Comparison of ENCODE assay signal across 35 cellular contexts in genomic region chr6:163423696-163424095, GRCh38. TPM values are rescaled to one million over a fixed set of nuclear protein-coding genes. Genes with fewer than 3 reads are reported as not detected.
DNase-seq lines count a peak whose midpoint lies in the region; ATAC-seq and TF ChIP-seq lines count a peak whose summit lies in the region.
"Had no signal": no experiment of that assay in that cellular context is flagged by ENCODE, and none has a peak within 500 bp of the region (broad histone marks: within the 10 kb centered on the region; RNA-seq: fewer than 3 reads in every experiment).

No MANE protein-coding gene starts in this region.

- H3K4me1 ChIP-seq in heart left ventricle (peaks cover 26 to 100% (median 84%) of the 10 kb centered on the region in 12 donors), trophoblast cell (ENCODE audit: control insufficient read depth in 1 of 2, insufficient read depth in 2 of 2, low read length in 2 of 2) (no peaks in the 10 kb centered on the region), upper lobe of left lung (peaks cover 64 to 85% (median 81%) of the 10 kb centered on the region in 4 donors), SK-N-SH (ENCODE audit: control insufficient read depth in 1 of 2, insufficient read depth in 2 of 2, low read depth in 1 of 2, low read length in 1 of 2) (peaks cover 4 to 42% of the 10 kb centered on the region in 2 experiments; a peak in 3 of 4 replicates)

- no peak overlapping the region for H2AK5ac ChIP-seq in trophoblast cell (ENCODE audit: low read length)

- peaks cover 0 to 7% (median 0%) of the 10 kb centered on the region in 9 donors for H3K36me3 ChIP-seq in heart left ventricle
- peaks cover 3% of the 10 kb centered on the region in 2 experiments for H3K36me3 ChIP-seq in trophoblast cell (ENCODE audit: control insufficient read depth in 1 of 2, insufficient read depth in 2 of 2, low read length in 2 of 2)
- no peaks in the 10 kb centered on the region for H3K36me3 ChIP-seq in upper lobe of left lung
- H3K36me3 ChIP-seq in SK-N-SH (replicated peaks in 1 of 2; ENCODE audit: control insufficient read depth in 1 of 2, insufficient read depth in 2 of 2, low read length in 1 of 2) = peaks cover 0 to 4% of the 10 kb centered on the region in 2 experiments
- H3K36me3 ChIP-seq: breast epithelium, ovary, Peyer's patch, tibial artery, WERI-Rb-1 had no signal

- H3K4me2 ChIP-seq in trophoblast cell (ENCODE audit: low read length) (no peak overlapping the region), SK-N-SH (no peak overlapping the region)

- ATAC-seq in heart left ventricle (no peak), upper lobe of left lung (ENCODE audit: low FRiP score in 2 of 2) (no peak), HG02970 (IDR thresholded peaks at IDR 0.05; ENCODE audit: low FRiP score, unreplicated experiment) (no peak)
- ATAC-seq: K562; mucosa of descending colon; natural killer cell treated with Interleukin-12 subunit alpha and Interleukin-12 subunit beta and Interleukin-15 and Interleukin-18, amount 100 ng/mL, for 72 hours; stimulated activated naive CD8-positive, alpha-beta T cell treated with anti-CD3 and anti-CD28 coated beads, Interleukin-15, amount 100 ng/mL, for 72 hours had no signal

- no peaks in the 10 kb centered on the region for H3F3A ChIP-seq in SK-N-SH (replicated peaks; ENCODE audit: insufficient read depth)

- DNase-seq in heart left ventricle = no peak
- DNase-seq in cardiac septum (ENCODE audit: low spot score) = no peak
- peak; percentile 45 to 77 for DNase-seq in trophoblast cell
- DNase-seq in upper lobe of left lung = no peak
- no peak for DNase-seq in SK-N-SH
- DNase-seq in C1 segment of cervical spinal cord (lab: John Stamatoyannopoulos, UW) = no peak
- DNase-seq: 8988T; activated CD4-positive, alpha-beta T cell treated with anti-CD3 and anti-CD28 coated beads, Interleukin-2, amount 10 ng/mL, durations not matched to agents 24 days and 14 days; activated CD8-positive, alpha-beta memory T cell treated with anti-CD3 and anti-CD28 coated beads for 24 hours; activated naive CD4-positive, alpha-beta T cell treated with anti-CD3 and anti-CD28 coated beads, Interleukin-2, amount 50 U/mL, for 16 hours; activated T-cell treated with anti-CD3 and anti-CD28 coated beads for 4 hours; amygdala; Caco-2; GF-D8; kidney; mucosa of descending colon; NCI-H1048; NCI-H1694; NCI-H446; NCI-H748 treated with DMSO at 0.1 percent for 48 hours; ovary; Peyer's patch; retina; stimulated activated CD4-positive, alpha-beta T cell treated with anti-CD3 and anti-CD28 coated beads, Interleukin-2, amount 100 ng/mL, for 48 hours; stimulated activated naive CD8-positive, alpha-beta T cell treated with anti-CD3 and anti-CD28 coated beads, Interleukin-15, amount 100 ng/mL, for 72 hours; T1000; tibial artery; WERI-Rb-1 had no signal

- H3K79me2 ChIP-seq in trophoblast cell (ENCODE audit: control insufficient read depth, insufficient read depth, low read length, poor library complexity) (peaks cover 15% of the 10 kb centered on the region), SK-N-SH (ENCODE audit: insufficient read depth) (peaks cover 100% of the 10 kb centered on the region)

- TF ChIP-seq EP300 in upper lobe of left lung (IDR thresholded peaks at IDR 0.05) (no peak), SK-N-SH (IDR thresholded peaks at IDR 0.05; ENCODE audit: borderline replicate concordance in 1 of 2, low read depth in 1 of 2, low read length in 1 of 2) (no peak)

- no peak overlapping the region for H2BK120ac ChIP-seq in trophoblast cell (ENCODE audit: insufficient read depth, low read length, poor library complexity)

- no peak overlapping the region for H2BK12ac ChIP-seq in trophoblast cell (ENCODE audit: low read length)

- H4K12ac ChIP-seq in trophoblast cell (ENCODE audit: low read depth, low read length) = no peak overlapping the region

- no peak overlapping the region for H3K23ac ChIP-seq in trophoblast cell (ENCODE audit: low read length)

- H3K4ac ChIP-seq in trophoblast cell (ENCODE audit: low read depth, low read length) = peak overlapping the region; percentile 91

- intact Hi-C loops in heart left ventricle (cut with DNase I) (loop anchor here in 8 of 10 donors (5.0 to 10.0 kb wide), 11 partner anchors 131 to 1501 kb away; no protein-coding TSS in a partner anchor), cardiac septum (cut with DNase I) (loop anchor here (2.0 to 10.0 kb wide), 3 partner anchors 131 to 1504 kb away; no protein-coding TSS in a partner anchor)

- no peak overlapping the region for H2BK5ac ChIP-seq in trophoblast cell (ENCODE audit: low read depth, low read length, poor library complexity)

- no peak overlapping the region for H3K9ac ChIP-seq in trophoblast cell (ENCODE audit: low read length)
- no peak overlapping the region for H3K9ac ChIP-seq in SK-N-SH

- POLR2A ChIA-PET in SK-N-SH (lab: Yijun Ruan, JAX) = no interaction called here

- no peak overlapping the region for H3K14ac ChIP-seq in trophoblast cell (ENCODE audit: low read length)

- no peak for TF ChIP-seq RAD21 in SK-N-SH (IDR thresholded peaks at IDR 0.05; ENCODE audit: low read length)

- no peaks in the 10 kb centered on the region for H3K9me2 ChIP-seq in SK-N-SH

- H3K18ac ChIP-seq in trophoblast cell (ENCODE audit: low read length) = no peak overlapping the region

- peak overlapping the region in 3 of 12 donors; percentile 1 to 14 (median 7) for H3K4me3 ChIP-seq in heart left ventricle
- no peak overlapping the region for H3K4me3 ChIP-seq in trophoblast cell (ENCODE audit: low read depth, low read length)
- no peak overlapping the region for H3K4me3 ChIP-seq in upper lobe of left lung
- no peak overlapping the region for H3K4me3 ChIP-seq in SK-N-SH (ENCODE audit: low read depth in 2 of 2, low read length in 1 of 2)
- H3K4me3 ChIP-seq: coronary artery, K562, mucosa of descending colon, ovary, Peyer's patch, tibial artery had no signal

- TF ChIP-seq POLR2A in heart left ventricle (IDR thresholded peaks at IDR 0.05) (no peak), upper lobe of left lung (IDR thresholded peaks at IDR 0.05) (no peak)

- TF ChIP-seq CTCF in heart left ventricle (IDR thresholded peaks at IDR 0.05) (no peak), upper lobe of left lung (IDR thresholded peaks at IDR 0.05) (no peak), SK-N-SH (IDR thresholded peaks at IDR 0.05) (no peak)

- 28 to 39% (median 30%) methylated on average over 2 of the region's 2 CpGs for WGBS in heart left ventricle, 4 donors
- no CpG with 5 or more reads among the region's 2 CpGs for WGBS in trophoblast cell (ENCODE audit: extremely low coverage, insufficient coverage, insufficient read length)
- WGBS in upper lobe of left lung, 2 donors = 44 to 58% methylated on average over 2 of the region's 2 CpGs
- WGBS in SK-N-SH (ENCODE audit: low lambda C conversion rate) = 90% methylated on average over 2 of the region's 2 CpGs

- H4K20me1 ChIP-seq in SK-N-SH (ENCODE audit: insufficient read depth) = peaks cover 98% of the 10 kb centered on the region

- H3K9me3 ChIP-seq in heart left ventricle (no peaks in the 10 kb centered on the region), trophoblast cell (ENCODE audit: insufficient read depth, low read depth, low read length) (no peaks in the 10 kb centered on the region), upper lobe of left lung (no peaks in the 10 kb centered on the region), SK-N-SH (no peaks in the 10 kb centered on the region)
- H3K9me3 ChIP-seq: breast epithelium, Caco-2, mucosa of descending colon, ovary, Peyer's patch, tibial artery had no signal

- no peaks in the 10 kb centered on the region for H3K27me3 ChIP-seq in heart left ventricle
- no peaks in the 10 kb centered on the region for H3K27me3 ChIP-seq in trophoblast cell (ENCODE audit: insufficient read depth, low read length)
- no peaks in the 10 kb centered on the region for H3K27me3 ChIP-seq in upper lobe of left lung
- H3K27me3 ChIP-seq in SK-N-SH (ENCODE audit: insufficient read depth) = no peaks in the 10 kb centered on the region
- H3K27me3 ChIP-seq: breast epithelium, ovary, Peyer's patch, tibial artery had no signal

- no peaks in the 10 kb centered on the region for H3K79me1 ChIP-seq in trophoblast cell (ENCODE audit: low read length)

- CTCF ChIA-PET in SK-N-SH (lab: Yijun Ruan, JAX) = interaction anchor here (1.0 kb wide), 1 partner anchor 517 kb away, joined by 3 read pairs; no protein-coding TSS in a partner anchor

- no peak overlapping the region for H2AFZ ChIP-seq in trophoblast cell (ENCODE audit: insufficient read depth, low read length, poor library complexity)
- no peak overlapping the region for H2AFZ ChIP-seq in SK-N-SH (ENCODE audit: low read depth)

- no peak overlapping the region for H4K8ac ChIP-seq in trophoblast cell (ENCODE audit: low read depth, low read length)

- no peak overlapping the region for H4K91ac ChIP-seq in trophoblast cell (ENCODE audit: low read depth, low read length)

- H3K27ac ChIP-seq in heart left ventricle (peak overlapping the region in 9 of 12 donors; percentile 11 to 100 (median 97)), cingulate gyrus (ENCODE audit: low read depth, low read length) (peak overlapping the region; percentile 65), trophoblast cell (ENCODE audit: low read depth, low read length) (no peak overlapping the region), upper lobe of left lung (peak overlapping the region in 3 of 4 donors; percentile 18 to 50 (median 43)), SK-N-SH (ENCODE audit: low read depth in 2 of 2, low read length in 1 of 2) (no peak overlapping the region; a peak in 1 of 4 replicates)
- H3K27ac ChIP-seq: breast epithelium, C4-2B, coronary artery, ovary, Peyer's patch, tibial artery, WERI-Rb-1 had no signal

TF ChIP-seq in SK-N-SH, 30 proteins besides CTCF, POLR2A, EP300 and RAD21 (continues in another document):
- TF ChIP-seq TAF1 (IDR thresholded peaks at IDR 0.05; ENCODE audit: borderline replicate concordance, low read depth, low read length) = no peak
- TF ChIP-seq MXI1 (IDR thresholded peaks at IDR 0.05; ENCODE audit: low read depth, low read length) = no peak
- TF ChIP-seq RFX5 (IDR thresholded peaks at IDR 0.05; ENCODE audit: low read length) = no peak
- no peak for TF ChIP-seq TCF12 (IDR thresholded peaks at IDR 0.05)

RNA-seq across cellular contexts. Expression of gene QKI, which starts 9.2 kb away (rescaled TPM):
- total RNA-seq in heart left ventricle (100 to 1,000 TPM; 367 to 607 (median 489) TPM), cardiac septum (460 TPM), upper lobe of left lung (100 to 1,000 TPM; 181 to 273 (median 226) TPM)
- polyA plus RNA-seq in heart left ventricle (100 to 1,000 TPM in 1 of 2 donors, 10 to 100 TPM in 1; 80.2 to 250 TPM), SK-N-SH (2012; rRNA removed) (51.1 and 67.2 TPM in 2 replicates)
- 142 TPM in 2 replicates for polyA plus RNA-seq in trophoblast cell (2013)
- 51.1 and 60.4 TPM in 2 replicates for polyA plus RNA-seq in SK-N-SH (2012; cell fraction: cytosol; rRNA removed)
- polyA plus RNA-seq in SK-N-SH (2012; cell fraction: nucleus; rRNA removed) = 38.2 and 48.8 TPM in 2 replicates

Comparison
In these comparisons a context has a peak if more than half of its experiments do, and no peak if none do; other contexts are left out.
1. DNase-seq: peak in trophoblast cell (2 of 2); none in heart left ventricle (0 of 5), cardiac septum (single experiment), upper lobe of left lung (0 of 2), SK-N-SH (single experiment) and C1 segment of cervical spinal cord (0 of 14).
2. H3K27ac ChIP-seq: peak in heart left ventricle (9 of 12), cingulate gyrus (single experiment) and upper lobe of left lung (3 of 4); none in trophoblast cell (single experiment) and SK-N-SH (0 of 2).